ENCODE assay signal across 8 cellular contexts in the genomic region with DNA sequence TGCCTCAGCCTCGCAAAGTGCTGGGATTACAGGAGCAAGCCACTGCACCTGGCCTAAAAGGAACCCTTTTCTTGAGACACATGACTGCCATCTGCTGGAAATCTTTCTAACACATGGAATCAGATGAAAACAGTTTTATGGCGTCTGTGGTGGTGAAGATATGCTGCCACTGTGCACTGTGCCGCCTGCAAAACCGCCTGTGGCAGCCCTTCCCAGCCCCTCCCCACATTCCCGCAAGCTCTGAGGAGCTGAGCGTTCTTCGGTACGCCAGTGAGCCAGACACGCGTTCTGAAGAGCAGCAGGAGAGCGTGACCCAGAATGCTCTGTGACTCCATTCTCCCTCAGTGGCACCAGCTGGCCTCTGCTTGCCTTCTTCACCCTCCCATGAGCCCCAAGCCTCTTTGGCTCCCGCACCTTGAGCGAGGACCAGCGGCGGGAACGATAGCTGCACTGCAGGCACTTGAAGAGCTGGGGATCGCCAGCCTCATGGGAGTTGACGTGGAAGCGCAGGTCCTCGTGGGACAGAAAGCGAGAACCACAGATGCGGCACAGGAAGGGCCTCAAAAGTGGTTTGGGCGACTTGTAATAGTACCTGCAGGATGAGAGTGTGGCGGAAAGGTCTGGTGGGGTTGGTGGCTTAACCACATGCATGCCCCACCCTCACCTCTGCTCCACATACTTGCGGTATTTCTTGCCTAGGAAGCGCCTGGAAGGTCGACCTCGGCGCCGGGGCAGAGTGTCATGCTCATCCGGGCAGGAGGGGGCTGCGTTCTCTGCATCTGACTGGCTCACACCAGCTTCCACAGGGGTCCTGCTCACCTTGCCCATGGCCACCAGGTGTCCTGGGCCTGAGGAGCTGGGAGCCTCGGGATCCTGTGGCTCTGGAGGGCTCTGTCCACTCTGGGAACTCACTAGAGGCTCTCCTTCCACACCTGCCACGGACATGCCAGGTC. TPM values are rescaled to one million over a fixed set of nuclear protein-coding genes. Genes with fewer than 3 reads are reported as not detected.
A peak's percentile ranks its signal among the peaks of the same experiment; 100 is the strongest.
DNase-seq lines count a peak whose midpoint lies in the region; ATAC-seq and TF ChIP-seq lines count a peak whose summit lies in the region.

No MANE protein-coding gene starts in this region.

- H3K9me3 ChIP-seq in ascending aorta: no peaks in the 10 kb centered on the region
- H3K9me3 ChIP-seq in lower lobe of right lung: no peaks in the 10 kb centered on the region

- no peaks in the 10 kb centered on the region for H3K4me1 ChIP-seq in ascending aorta
- H3K4me1 ChIP-seq in lower lobe of right lung: no peaks in the 10 kb centered on the region

- no peaks in the 10 kb centered on the region for H3K4me1 Mint-ChIP-seq in mesothelial cell of epicardium

- H3K4me3 ChIP-seq in ascending aorta (no peak overlapping the region), lower lobe of right lung (no peak overlapping the region), coronary artery (no peak overlapping the region)

- DNase-seq in SHP77 (lab: John Stamatoyannopoulos, UW) (peak; percentile 72 to 75), SHP77 treated with DMSO at 0.1 percent for 48 hours (lab: John Stamatoyannopoulos, UW) (no peak), NCI-H1092 treated with DMSO at 0.1 percent for 48 hours (lab: John Stamatoyannopoulos, UW) (peak; percentile 28), ascending aorta (ENCODE audit: low spot score in 2 of 2) (peak in 1 of 2 donors; percentile 58), lower lobe of right lung (peak; percentile 41), mesothelial cell of epicardium (ENCODE audit: low spot score in 2 of 2, unreplicated experiment in 2 of 2) (no peak), coronary artery (ENCODE audit: low spot score) (no peak)

- H3K9me3 Mint-ChIP-seq in mesothelial cell of epicardium: peaks cover 4% of the 10 kb centered on the region

- peaks cover 32% of the 10 kb centered on the region for H3K36me3 Mint-ChIP-seq in mesothelial cell of epicardium

- H3K27me3 ChIP-seq in ascending aorta (no peaks in the 10 kb centered on the region), lower lobe of right lung (ENCODE audit: low read depth) (no peaks in the 10 kb centered on the region)

- no peaks in the 10 kb centered on the region for H3K27me3 Mint-ChIP-seq in mesothelial cell of epicardium (ENCODE audit: low read depth)

- ATAC-seq in lower lobe of right lung (peak in 1 of 2 donors; percentile 40), HG03432 (IDR thresholded peaks at IDR 0.05; ENCODE audit: unreplicated experiment) (no peak)

- intact Hi-C loops in ascending aorta (cut with DNase I): no loop called here
- intact Hi-C loops in lower lobe of right lung (cut with DNase I): no loop called here

- H3K27ac ChIP-seq in ascending aorta (no peak overlapping the region), lower lobe of right lung (no peak overlapping the region), coronary artery (no peak overlapping the region)

- TF ChIP-seq CTCF in ascending aorta (IDR thresholded peaks at IDR 0.05) (peak in 2 of 3 experiments; percentile 4 to 20), lower lobe of right lung (IDR thresholded peaks at IDR 0.05) (peak; percentile 30), mesothelial cell of epicardium (IDR thresholded peaks at IDR 0.05; ENCODE audit: unreplicated experiment) (no peak), coronary artery (IDR thresholded peaks at IDR 0.05) (no peak)

- H3K27ac Mint-ChIP-seq in mesothelial cell of epicardium: no peak overlapping the region

- H3K4me3 Mint-ChIP-seq in mesothelial cell of epicardium: no peak overlapping the region

- peaks cover 94 to 98% of the 10 kb centered on the region in 2 donors for H3K36me3 ChIP-seq in ascending aorta
- peaks cover 100% of the 10 kb centered on the region for H3K36me3 ChIP-seq in lower lobe of right lung

RNA-seq across cellular contexts. Expression of gene ZNF335, which starts 8.7 kb away (rescaled TPM):
- 27.8 TPM for total RNA-seq in ascending aorta
- 20.4 TPM for total RNA-seq in lower lobe of right lung
- 31.1 to 33.5 TPM (median 31.6 TPM) in 3 replicates for total RNA-seq in mesothelial cell of epicardium

RNA-seq across cellular contexts. Expression of gene PCIF1, which starts 28.9 kb away (rescaled TPM):
- total RNA-seq in ascending aorta (45.7 TPM), lower lobe of right lung (34.7 TPM), mesothelial cell of epicardium (43.7 to 45.2 TPM (median 44.4 TPM) in 3 replicates)

RNA-seq across cellular contexts. Expression of gene MMP9, which starts 45.4 kb away (rescaled TPM):
- total RNA-seq in ascending aorta: not detected
- total RNA-seq in lower lobe of right lung: 9.4 TPM
- 0.11 TPM in 1 of 3 replicates, not detected in the others for total RNA-seq in mesothelial cell of epicardium

RNA-seq across cellular contexts. Expression of gene PLTP, which starts 51.4 kb away (rescaled TPM):
- 909 TPM for total RNA-seq in ascending aorta
- total RNA-seq in lower lobe of right lung: 145 TPM
- 54.6 to 58.1 TPM (median 55.5 TPM) in 3 replicates for total RNA-seq in mesothelial cell of epicardium

Comparison
In these comparisons a context has a peak if more than half of its experiments do, and no peak if none do; other contexts are left out.
1. DNase-seq: peak in SHP77 (2 of 2), NCI-H1092 treated with DMSO at 0.1 percent for 48 hours (single experiment) and lower lobe of right lung (single experiment); none in SHP77 treated with DMSO at 0.1 percent for 48 hours (single experiment), mesothelial cell of epicardium (0 of 2) and coronary artery (single experiment).
2. CTCF ChIP-seq: peak in ascending aorta (2 of 3) and lower lobe of right lung (single experiment); none in mesothelial cell of epicardium (single experiment) and coronary artery (single experiment).